Comparison of ENCODE assay signal across 10 cellular contexts in genomic region chr3:170257145-170257544, GRCh38.
DNase-seq lines count a peak whose midpoint lies in the region; ATAC-seq and TF ChIP-seq lines count a peak whose summit lies in the region.
"Had no signal": no experiment of that assay in that cellular context is flagged by ENCODE, and none has a peak within 500 bp of the region (broad histone marks: within the 10 kb centered on the region; RNA-seq: fewer than 3 reads in every experiment).

No MANE protein-coding gene starts in this region.

- H3K36me3 Mint-ChIP-seq in activated naive CD8-positive, alpha-beta T cell treated with anti-CD3 and anti-CD28 coated beads, Interleukin-2, amount 50 U/mL, for 24 hours (ENCODE audit: low read depth) = peaks cover 37% of the 10 kb centered on the region

- no peak for TF ChIP-seq CTCF in coronary artery (IDR thresholded peaks at IDR 0.05)

- no peak overlapping the region for H3K27ac ChIP-seq in coronary artery

- H3K4me3 Mint-ChIP-seq in activated naive CD8-positive, alpha-beta T cell treated with anti-CD3 and anti-CD28 coated beads, Interleukin-2, amount 50 U/mL, for 24 hours = peak overlapping the region; percentile 22
- H3K4me3 Mint-ChIP-seq: immature natural killer cell had no signal

- H3K27me3 Mint-ChIP-seq in activated naive CD8-positive, alpha-beta T cell treated with anti-CD3 and anti-CD28 coated beads, Interleukin-2, amount 50 U/mL, for 24 hours = no peaks in the 10 kb centered on the region

- H3K9me3 Mint-ChIP-seq in activated naive CD8-positive, alpha-beta T cell treated with anti-CD3 and anti-CD28 coated beads, Interleukin-2, amount 50 U/mL, for 24 hours = peaks cover 18% of the 10 kb centered on the region

- H3K4me3 ChIP-seq in coronary artery = no peak overlapping the region

- peaks cover 49% of the 10 kb centered on the region for H3K4me1 Mint-ChIP-seq in activated naive CD8-positive, alpha-beta T cell treated with anti-CD3 and anti-CD28 coated beads, Interleukin-2, amount 50 U/mL, for 24 hours

- H3K27ac Mint-ChIP-seq in activated naive CD8-positive, alpha-beta T cell treated with anti-CD3 and anti-CD28 coated beads, Interleukin-2, amount 50 U/mL, for 24 hours = peak overlapping the region; percentile 92
- H3K27ac Mint-ChIP-seq: immature natural killer cell had no signal

- DNase-seq in activated naive CD8-positive, alpha-beta T cell treated with anti-CD3 and anti-CD28 coated beads, Interleukin-2, amount 50 U/mL, for 24 hours = peak; percentile 29
- DNase-seq in coronary artery (ENCODE audit: low spot score) (no peak), SKM-1 treated with dmso at 0.1 percent for 144 hours (lab: John Stamatoyannopoulos, UW; ENCODE audit: unreplicated experiment) (no peak), NCI-H187 (lab: John Stamatoyannopoulos, UW) (no peak)
- DNase-seq: activated effector memory CD4-positive, alpha-beta T cell treated with anti-CD3 and anti-CD28 coated beads, Interleukin-2, amount 50 U/mL, for 16 hours; immature natural killer cell; NCI-H2029 treated with DMSO at 0.1 percent for 48 hours had no signal

- ATAC-seq in GM18873 (IDR thresholded peaks at IDR 0.05; ENCODE audit: low FRiP score, unreplicated experiment) (peak; percentile 52), GM21529 (IDR thresholded peaks at IDR 0.05; ENCODE audit: unreplicated experiment) (peak; percentile 73), HG03139 (IDR thresholded peaks at IDR 0.05; ENCODE audit: unreplicated experiment) (peak; percentile 55)
- peak; percentile 80 for ATAC-seq in activated naive CD8-positive, alpha-beta T cell treated with anti-CD3 and anti-CD28 coated beads, Interleukin-2, amount 50 U/mL, for 24 hours
